Comparison of ENCODE assay signal across 10 cellular contexts in genomic region chr9:107281164-107281563, GRCh38. TPM values are rescaled to one million over a fixed set of nuclear protein-coding genes. Genes with fewer than 3 reads are reported as not detected.
DNase-seq lines count a peak whose midpoint lies in the region; ATAC-seq and TF ChIP-seq lines count a peak whose summit lies in the region.
"Had no signal": no experiment of that assay in that cellular context is flagged by ENCODE, and none has a peak within 500 bp of the region (broad histone marks: within the 10 kb centered on the region; RNA-seq: fewer than 3 reads in every experiment).

No MANE protein-coding gene starts in this region.

- CTCF ChIA-PET in PC-3 (lab: Charles Lee), result no interaction called here

- ATAC-seq in PC-3, result no peak
- ATAC-seq: sciatic nerve had no signal

- H3K79me2 ChIP-seq in PC-3 (ENCODE audit: low read length), result peaks cover 31% of the 10 kb centered on the region
- H3K79me2 ChIP-seq in smooth muscle cell (ENCODE audit: low read depth), result peaks cover 30% of the 10 kb centered on the region

- no peaks in the 10 kb centered on the region for H3K9me2 ChIP-seq in PC-3 (replicated peaks; ENCODE audit: low read length)

- intact Hi-C loops in PC-3 (cut with micrococcal nuclease), result no loop called here

- TF ChIP-seq CTCF in PC-3 (conservative IDR thresholded peaks at IDR 0.05; ENCODE audit: low read depth, low read length), result no peak
- no peak for TF ChIP-seq CTCF in smooth muscle cell (IDR thresholded peaks at IDR 0.05; ENCODE audit: borderline replicate concordance, insufficient read depth, poor library complexity, severe bottlenecking)

- no peaks in the 10 kb centered on the region for H3F3A ChIP-seq in PC-3 (ENCODE audit: low read length, unreplicated experiment)
- no peaks in the 10 kb centered on the region for H3F3A ChIP-seq in smooth muscle cell (ENCODE audit: low read depth)

- H3K27ac ChIP-seq in PC-3 (ENCODE audit: low read length) (peak overlapping the region; percentile 57), epithelial cell of prostate (peak overlapping the region; percentile 91), smooth muscle cell (ENCODE audit: low read depth) (peak overlapping the region; percentile 79)
- H3K27ac ChIP-seq: testis had no signal

- H2AFZ ChIP-seq in PC-3 (ENCODE audit: low read length) (no peak overlapping the region), smooth muscle cell (ENCODE audit: low read depth) (no peak overlapping the region)

- POLR2A ChIA-PET in PC-3 (lab: Charles Lee; ENCODE audit: unreplicated experiment), result interaction anchor here (0.6 kb wide), 1 partner anchor 56 kb away, joined by 6 read pairs; no protein-coding TSS in a partner anchor

- 84% methylated on average over 1 of the region's 1 CpG for whole genome bisulfite sequencing in smooth muscle cell (ENCODE audit: low lambda C conversion rate)

- peaks cover 4% of the 10 kb centered on the region; the same call in 1 of the 2 replicates for H3K36me3 ChIP-seq in PC-3 (ENCODE audit: low read depth, low read length)
- H3K36me3 ChIP-seq in smooth muscle cell (ENCODE audit: low read depth), result no peaks in the 10 kb centered on the region

- no peaks in the 10 kb centered on the region for H3K9me3 ChIP-seq in PC-3 (ENCODE audit: low read length)
- no peaks in the 10 kb centered on the region for H3K9me3 ChIP-seq in smooth muscle cell (replicated peaks; ENCODE audit: low read depth)
- H3K9me3 ChIP-seq: testis had no signal

- H3K4me2 ChIP-seq in PC-3 (ENCODE audit: low read length) (no peak overlapping the region), smooth muscle cell (no peak overlapping the region)

- H4K20me1 ChIP-seq in PC-3 (ENCODE audit: low read length) (peaks cover 22% of the 10 kb centered on the region), smooth muscle cell (ENCODE audit: low read depth) (peaks cover 24% of the 10 kb centered on the region)

- H3K27me3 ChIP-seq in PC-3 (ENCODE audit: low read length) (no peaks in the 10 kb centered on the region), smooth muscle cell (ENCODE audit: low read depth) (no peaks in the 10 kb centered on the region)
- H3K27me3 ChIP-seq: testis had no signal

- H3K4me1 ChIP-seq in PC-3 (ENCODE audit: insufficient read depth, low read length) (peaks cover 25% of the 10 kb centered on the region), smooth muscle cell (ENCODE audit: low read depth) (peaks cover 14% of the 10 kb centered on the region)

- DNase-seq in GF-D8 (lab: John Stamatoyannopoulos, UW), result peak; percentile 39
- DNase-seq in PC-3, result no peak
- DNase-seq in epithelial cell of prostate (ENCODE audit: low read depth, low spot score), result no peak
- no peak for DNase-seq in smooth muscle cell (lab: John Stamatoyannopoulos, UW; ENCODE audit: unreplicated experiment)
- DNase-seq in EL, result no peak
- no peak for DNase-seq in activated gamma-delta T cell (lab: John Stamatoyannopoulos, UW)
- no peak for DNase-seq in kidney glomerular epithelial cell (lab: John Stamatoyannopoulos, UW)
- DNase-seq: activated CD4-positive, alpha-beta T cell treated with anti-CD3 and anti-CD28 coated beads, Interleukin-2, amount 50 U/mL, for 48 hours; testis had no signal

- H3K4me3 ChIP-seq in PC-3 (ENCODE audit: low read length) (no peak overlapping the region), smooth muscle cell (no peak overlapping the region)
- H3K4me3 ChIP-seq: testis had no signal

- no peak overlapping the region for H3K9ac ChIP-seq in PC-3 (ENCODE audit: low read length)
- H3K9ac ChIP-seq in smooth muscle cell (ENCODE audit: low read depth), result peak overlapping the region; percentile 86

- no TSS peak for BruUV-seq in PC-3 (replicated peaks; lab: Mats Ljungman, UMichigan)

RNA-seq across cellular contexts. Expression of gene RAD23B, which starts 1.9 kb away (rescaled TPM):
- total RNA-seq in PC-3 (2014; rRNA removed), result 67.9 and 74.6 TPM in 2 replicates
- total RNA-seq in smooth muscle cell, result 112 and 116 TPM in 2 replicates
- polyA plus RNA-seq in smooth muscle cell, result 11.0 and 20.9 TPM in 2 replicates
